In the genomic region with DNA sequence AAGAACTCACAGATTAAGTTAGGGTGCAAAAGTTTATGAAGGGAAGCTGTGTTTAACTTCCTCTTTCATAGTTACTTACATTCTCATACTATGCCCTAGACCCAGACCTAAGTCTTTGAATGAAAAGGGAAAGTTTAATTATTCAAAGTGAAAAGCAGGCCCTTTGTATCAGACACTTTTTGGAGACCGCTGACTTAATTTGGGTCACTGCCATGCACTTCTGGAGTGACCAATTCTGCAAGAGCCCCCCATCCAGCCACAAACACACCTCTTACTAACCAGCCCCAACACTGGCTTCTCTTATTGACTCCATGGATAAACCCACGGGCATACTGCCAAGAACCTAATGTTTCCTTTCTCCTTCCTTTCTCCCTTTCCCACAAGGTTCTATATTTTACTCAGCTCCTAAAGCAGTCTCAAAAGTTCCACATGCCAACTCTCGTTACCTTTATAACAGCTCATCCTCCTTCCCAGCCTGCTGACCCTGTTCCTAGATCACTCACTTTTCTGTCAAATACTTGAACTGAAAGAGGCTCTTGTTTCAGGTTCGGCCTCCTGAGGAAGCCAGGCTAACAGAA, we compare ENCODE assay signal across 9 cellular contexts. TPM values are rescaled to one million over a fixed set of nuclear protein-coding genes. Genes with fewer than 3 reads are reported as not detected.
DNase-seq lines count a peak whose midpoint lies in the region; ATAC-seq and TF ChIP-seq lines count a peak whose summit lies in the region.
"Had no signal": no experiment of that assay in that cellular context is flagged by ENCODE, and none has a peak within 500 bp of the region (broad histone marks: within the 10 kb centered on the region; RNA-seq: fewer than 3 reads in every experiment).

No MANE protein-coding gene starts in this region.

- H3K9me3 ChIP-seq in neuronal stem cell (replicated peaks in 1 of 2; ENCODE audit: control insufficient read depth in 2 of 2, insufficient read depth in 1 of 2, low read depth in 1 of 2, low read length in 2 of 2), result no peaks in the 10 kb centered on the region

- H3K18ac ChIP-seq in neuronal stem cell (ENCODE audit: low read length), result no peak overlapping the region

- no peak overlapping the region for H4K8ac ChIP-seq in neuronal stem cell (ENCODE audit: low read depth, low read length)

- no peak overlapping the region for H2BK120ac ChIP-seq in neuronal stem cell (ENCODE audit: low read depth, low read length)

- no peak overlapping the region for H3K9ac ChIP-seq in neuronal stem cell (ENCODE audit: low read depth, low read length, poor library complexity)

- H4K91ac ChIP-seq in neuronal stem cell (ENCODE audit: low read depth, low read length, poor library complexity), result no peak overlapping the region

- no CpG with 5 or more reads among the region's 4 CpGs for WGBS in neuronal stem cell (ENCODE audit: extremely low coverage in 2 of 2, insufficient read length in 2 of 2, insufficient replicate concordance in 1 of 2), 2 donors

- no peak overlapping the region for H2BK12ac ChIP-seq in neuronal stem cell (ENCODE audit: low read length)

- no peak overlapping the region for H2BK15ac ChIP-seq in neuronal stem cell (ENCODE audit: low read length)

- peaks cover 38% of the 10 kb centered on the region for H3K36me3 Mint-ChIP-seq in nephron (ENCODE audit: low read depth)

- DNase-seq in COLO829 (ENCODE audit: low spot score) (peak; percentile 36), NCI-H2227 treated with DMSO at 0.1 percent for 48 hours (lab: John Stamatoyannopoulos, UW) (no peak), NCI-H446 treated with DMSO at 0.1 percent for 48 hours (lab: John Stamatoyannopoulos, UW) (no peak), neuronal stem cell (ENCODE audit: low spot score) (no peak)
- peak; percentile 27 to 39 for DNase-seq in activated CD4-positive, alpha-beta T cell treated with anti-CD3 and anti-CD28 coated beads, Interleukin-2, amount 50 U/mL, for 48 hours

- peak; percentile 72 for ATAC-seq in GM19043 (IDR thresholded peaks at IDR 0.05; ENCODE audit: low read depth, unreplicated experiment)
- ATAC-seq in HG03103 (IDR thresholded peaks at IDR 0.05; ENCODE audit: low read depth, unreplicated experiment), result peak; percentile 78

- H3K14ac ChIP-seq in neuronal stem cell (ENCODE audit: low read length), result no peak overlapping the region

- H3K23ac ChIP-seq in neuronal stem cell (ENCODE audit: low read depth, low read length, poor library complexity), result no peak overlapping the region

- H3K79me1 ChIP-seq in neuronal stem cell (ENCODE audit: low read depth, low read length), result no peaks in the 10 kb centered on the region

- peak overlapping the region in 2 of 3 experiments; percentile 16 to 19 for H3K27ac Mint-ChIP-seq in nephron

- no peak overlapping the region for H3K4me3 ChIP-seq in neuronal stem cell (ENCODE audit: low read length in 2 of 2)

- no peak overlapping the region for H2BK5ac ChIP-seq in neuronal stem cell (ENCODE audit: low read length)

- H2AK5ac ChIP-seq in neuronal stem cell (ENCODE audit: low read depth, low read length), result no peak overlapping the region

- H3K27me3 ChIP-seq in neuronal stem cell (ENCODE audit: control insufficient read depth in 3 of 3, insufficient read depth in 3 of 3, low read depth in 1 of 3, low read length in 3 of 3), result peaks cover 0 to 2% (median 0%) of the 10 kb centered on the region in 3 experiments

- H3K27ac ChIP-seq in neuronal stem cell (replicated peaks; ENCODE audit: low read length), result no peak overlapping the region
- H3K27ac ChIP-seq: epithelial cell of prostate had no signal

- no peaks in the 10 kb centered on the region for H3K4me1 Mint-ChIP-seq in nephron

- no peak overlapping the region for H3K4ac ChIP-seq in neuronal stem cell (ENCODE audit: low read length)

- H3K27me3 Mint-ChIP-seq in nephron (ENCODE audit: low read depth), result no peaks in the 10 kb centered on the region

- peaks cover 2 to 84% of the 10 kb centered on the region in 2 donors for H3K36me3 ChIP-seq in neuronal stem cell (replicated peaks in 1 of 2; ENCODE audit: control insufficient read depth in 2 of 2, insufficient read depth in 2 of 2, low read length in 2 of 2)

- H3K9me3 Mint-ChIP-seq in nephron, result no peaks in the 10 kb centered on the region

- H3K4me3 Mint-ChIP-seq in nephron, result no peak overlapping the region

- no peak overlapping the region for H2AFZ ChIP-seq in neuronal stem cell (ENCODE audit: low read length)

- no peaks in the 10 kb centered on the region for H3K4me1 ChIP-seq in neuronal stem cell (ENCODE audit: control insufficient read depth in 2 of 2, insufficient read depth in 1 of 2, low read depth in 1 of 2, low read length in 2 of 2)

- no peak for TF ChIP-seq CTCF in nephron (IDR thresholded peaks at IDR 0.05; ENCODE audit: unreplicated experiment in 3 of 3)

- H3K4me2 ChIP-seq in neuronal stem cell (ENCODE audit: insufficient read depth, low read length, poor library complexity, severe bottlenecking), result no peak overlapping the region

RNA-seq across cellular contexts. Expression of a gene that starts 34.5 kb away (rescaled TPM):
- 56.6 TPM for polyA plus RNA-seq in neuronal stem cell (2013, experiment 1 of 2)
- polyA plus RNA-seq in neuronal stem cell (2013, experiment 2 of 2), result 58.3 TPM

RNA-seq across cellular contexts. Expression of a gene that starts 34.6 kb away (rescaled TPM):
- 26.3 TPM for polyA plus RNA-seq in neuronal stem cell (2013, experiment 1 of 2)
- 27.9 TPM for polyA plus RNA-seq in neuronal stem cell (2013, experiment 2 of 2)

RNA-seq across cellular contexts. Expression of a gene that starts 47.8 kb away (rescaled TPM):
- 19.7 TPM for polyA plus RNA-seq in neuronal stem cell (2013, experiment 1 of 2)
- polyA plus RNA-seq in neuronal stem cell (2013, experiment 2 of 2), result 19.9 TPM

Comparison
In these comparisons a context has a peak if more than half of its experiments do, and no peak if none do; other contexts are left out.
1. DNase-seq: peak in COLO829 (single experiment) and activated CD4-positive, alpha-beta T cell treated with anti-CD3 and anti-CD28 coated beads, Interleukin-2, amount 50 U/mL, for 48 hours (2 of 2); none in NCI-H2227 treated with DMSO at 0.1 percent for 48 hours (single experiment), NCI-H446 treated with DMSO at 0.1 percent for 48 hours (single experiment) and neuronal stem cell (single experiment).